ENCODE assay signal across 15 cellular contexts in genomic region chr12:64968989-64969819, GRCh38.
A peak's percentile ranks its signal among the peaks of the same experiment; 100 is the strongest.
DNase-seq lines count a peak whose midpoint lies in the region; ATAC-seq, FAIRE-seq and TF ChIP-seq lines count a peak whose summit lies in the region.
"Had no signal": no experiment of that assay in that cellular context is flagged by ENCODE, and none has a peak within 500 bp of the region (broad histone marks: within the 10 kb centered on the region; RNA-seq: fewer than 3 reads in every experiment).

No MANE protein-coding gene starts in this region.

- DNase-seq in AG09309 (ENCODE audit: low read depth) (peak; percentile 35), HT1080 (ENCODE audit: low read depth) (peak; percentile 90), astrocyte of the spinal cord (ENCODE audit: low read depth, low spot score) (peak; percentile 61), keratinocyte (ENCODE audit: low read depth, low spot score) (no peak), NCI-H146 (lab: John Stamatoyannopoulos, UW) (no peak), NCI-H1092 (lab: John Stamatoyannopoulos, UW) (no peak)
- no peak for DNase-seq in activated effector memory CD4-positive, alpha-beta T cell treated with Interleukin-2 at 50 U/mL for 16 hours
- DNase-seq: activated CD4-positive, alpha-beta T cell treated with anti-CD3 and anti-CD28 coated beads for 48 hours; caudate nucleus; erythroblast; NCI-H1436 treated with DMSO at 0.1 percent for 48 hours; NCI-H524 treated with DMSO at 0.1 percent for 48 hours; stimulated activated CD4-positive, alpha-beta T cell treated with anti-CD3 and anti-CD28 coated beads, Interleukin-12 subunit alpha, Interleukin-12 subunit beta, amount 100 ng/mL, for 4 hours had no signal

- no peaks in the 10 kb centered on the region for H3K79me2 ChIP-seq in keratinocyte (ENCODE audit: control insufficient read depth, insufficient read depth, low read length)

- peak overlapping the region; percentile 72 for H3K27ac ChIP-seq in keratinocyte (ENCODE audit: control insufficient read depth, insufficient read depth, low read length)

- H3K27me3 ChIP-seq in keratinocyte (ENCODE audit: control insufficient read depth, extremely low read depth, insufficient read depth, low read length), result peaks cover 2% of the 10 kb centered on the region

- ATAC-seq in GM19395 (IDR thresholded peaks at IDR 0.05; ENCODE audit: unreplicated experiment), result no peak
- ATAC-seq: activated T-helper 17 cell treated with anti-CD3 and anti-CD28 coated beads, Interleukin-2, amount 50 U/mL, for 72 hours had no signal

- peak; percentile 86 for FAIRE-seq in keratinocyte (lab: Jason Lieb, UNC)

- no peaks in the 10 kb centered on the region for H3K36me3 ChIP-seq in keratinocyte (ENCODE audit: control insufficient read depth in 2 of 2, extremely low read depth in 1 of 2, insufficient read depth in 2 of 2, low read length in 2 of 2)

- H3K9me3 ChIP-seq in keratinocyte (ENCODE audit: control insufficient read depth, low read depth, low read length), result no peaks in the 10 kb centered on the region

- H3K9ac ChIP-seq in keratinocyte (ENCODE audit: control insufficient read depth, extremely low read depth, insufficient read depth, low read length), result no peak overlapping the region

- H3K9me1 ChIP-seq in keratinocyte (ENCODE audit: control insufficient read depth, extremely low read depth, insufficient read depth, low read length), result no peaks in the 10 kb centered on the region

- dilution Hi-C loops in keratinocyte (cut with MboI; ENCODE audit: extremely low pct_ligation_motif_present, low sequenced_read_pairs), result no loop called here

- peak overlapping the region; percentile 17 for H3K4me2 ChIP-seq in keratinocyte (ENCODE audit: control insufficient read depth, extremely low read depth, insufficient read depth, low read depth, low read length)

- H4K20me1 ChIP-seq in keratinocyte (ENCODE audit: control insufficient read depth, extremely low read depth, insufficient read depth, low read length), result no peaks in the 10 kb centered on the region

- TF ChIP-seq CTCF in AG09309 (IDR thresholded peaks at IDR 0.05; ENCODE audit: control insufficient read depth, insufficient read depth, low read depth, low read length, missing control alignments) (no peak), astrocyte of the spinal cord (IDR thresholded peaks at IDR 0.05; ENCODE audit: low read depth, low read length) (no peak), keratinocyte (optimal IDR thresholded peaks at IDR 0.05 in 1 of 3, IDR thresholded peaks at IDR 0.05 in 1 of 3, conservative IDR thresholded peaks at IDR 0.05 in 1 of 3; ENCODE audit: extremely low read depth in 1 of 3, insufficient read depth in 2 of 3, low read length in 3 of 3) (no peak)

- in situ Hi-C loops in astrocyte of the spinal cord (cut with HindIII; ENCODE audit: low sequenced_read_pairs), result no loop called here

- peak overlapping the region; percentile 86 for H2AFZ ChIP-seq in keratinocyte (ENCODE audit: control insufficient read depth, low read length)

- H3K4me1 ChIP-seq in keratinocyte (ENCODE audit: control insufficient read depth, extremely low read depth, insufficient read depth, low read length), result peaks cover 3% of the 10 kb centered on the region

- no peak overlapping the region for H3K4me3 ChIP-seq in AG09309 (ENCODE audit: control insufficient read depth, low read depth, low read length)
- H3K4me3 ChIP-seq in astrocyte of the spinal cord (ENCODE audit: low read depth, low read length), result no peak overlapping the region
- peak overlapping the region in 1 of 3 experiments; percentile 38 for H3K4me3 ChIP-seq in keratinocyte (ENCODE audit: control insufficient read depth in 2 of 3, extremely low read depth in 1 of 3, insufficient read depth in 2 of 3, low read depth in 1 of 3, low read length in 3 of 3)

Comparison
In these comparisons a context has a peak if more than half of its experiments do, and no peak if none do; other contexts are left out.
1. DNase-seq: peak in AG09309 (single experiment), HT1080 (single experiment) and astrocyte of the spinal cord (single experiment); none in keratinocyte (single experiment), activated effector memory CD4-positive, alpha-beta T cell treated with Interleukin-2 at 50 U/mL for 16 hours (single experiment), NCI-H146 (single experiment) and NCI-H1092 (single experiment).